ENCODE assay signal across 28 cellular contexts in genomic region chr14:96307434-96307833, GRCh38. TPM values are rescaled to one million over a fixed set of nuclear protein-coding genes. Genes with fewer than 3 reads are reported as not detected.
A peak's percentile ranks its signal among the peaks of the same experiment; 100 is the strongest.
DNase-seq lines count a peak whose midpoint lies in the region; ATAC-seq, FAIRE-seq and TF ChIP-seq lines count a peak whose summit lies in the region.
"Had no signal": no experiment of that assay in that cellular context is flagged by ENCODE, and none has a peak within 500 bp of the region (broad histone marks: within the 10 kb centered on the region; RNA-seq: fewer than 3 reads in every experiment).

No MANE protein-coding gene starts in this region.

- peaks cover 10% of the 10 kb centered on the region; the same call in 1 of the 2 replicates for H3K36me3 Mint-ChIP-seq in WTC11

- POLR2A ChIA-PET in WTC11 (lab: Charles Lee) = interaction anchor here (0.6 kb wide), 1 partner anchor 577 kb away, joined by 4 read pairs; no protein-coding TSS in a partner anchor

- peak; percentile 6 for DNase-seq in Caki2 (ENCODE audit: low read depth)
- DNase-seq in HuH-7 (ENCODE audit: low spot score) = peak; percentile 35
- DNase-seq in WTC11 (ENCODE audit: low spot score) = no peak
- DNase-seq in kidney tubule cell (ENCODE audit: low spot score) = peak; percentile 43
- DNase-seq in COR-L47 (lab: John Stamatoyannopoulos, UW) = no peak
- no peak for DNase-seq in activated CD4-positive, CD25-positive, alpha-beta regulatory T cell (lab: John Stamatoyannopoulos, UW)
- no peak for DNase-seq in RCC 7860 (ENCODE audit: low spot score)
- DNase-seq: activated CD4-positive, alpha-beta memory T cell treated with anti-CD3 and anti-CD28 coated beads, Interleukin-2, amount 10 ng/mL, durations not matched to agents 7 days and 5 days; activated CD4-positive, alpha-beta T cell treated with anti-CD3 and anti-CD28 coated beads for 1 hour; activated CD8-positive, alpha-beta memory T cell treated with anti-CD3 and anti-CD28 coated beads, Interleukin-2, amount 50 U/mL, for 48 hours; CD4-positive, alpha-beta T cell; effector memory CD8-positive, alpha-beta T cell; esophagus squamous epithelium; hypothalamus; immature natural killer cell; NCI-H1417; NCI-H2029 treated with DMSO at 0.1 percent for 48 hours; NCI-H345; NCI-H82; PC-9; SIG-M5; stimulated activated CD4-positive, alpha-beta T cell treated with anti-CD3 and anti-CD28 coated beads, Interleukin-15, amount 100 ng/mL, for 24 hours; stimulated activated naive B cell treated with anti-CD40 and anti-IgM and Interleukin-4, amounts not matched to agents 10 μg/mL and 1 μg/mL and 100 μg/mL, for 72 hours; T-helper 1 cell; upper lobe of left lung had no signal

- H3K27me3 Mint-ChIP-seq in WTC11 (ENCODE audit: low read depth) = no peaks in the 10 kb centered on the region
- H3K27me3 Mint-ChIP-seq: activated CD4-positive, alpha-beta memory T cell treated with anti-CD3 and anti-CD28 coated beads, Interleukin-2, amount 10 ng/mL, durations not matched to agents 7 days and 5 days; activated naive CD4-positive, alpha-beta T cell treated with anti-CD3 and anti-CD28 coated beads, Interleukin-2, amount 50 U/mL, for 24 hours; CD4-positive, alpha-beta T cell; effector memory CD8-positive, alpha-beta T cell; stimulated activated naive B cell treated with anti-CD40 and anti-IgM and Interleukin-4, amounts not matched to agents 10 μg/mL and 1 μg/mL and 100 μg/mL, for 72 hours had no signal

- FAIRE-seq in RCC 7860 (lab: Jason Lieb, UNC) = no peak
- FAIRE-seq: H54 had no signal

- H3K9me3 Mint-ChIP-seq in WTC11 = no peaks in the 10 kb centered on the region
- H3K9me3 Mint-ChIP-seq: activated CD4-positive, alpha-beta memory T cell treated with anti-CD3 and anti-CD28 coated beads, Interleukin-2, amount 10 ng/mL, durations not matched to agents 7 days and 5 days; activated naive CD4-positive, alpha-beta T cell treated with anti-CD3 and anti-CD28 coated beads, Interleukin-2, amount 50 U/mL, for 24 hours; CD4-positive, alpha-beta T cell; effector memory CD8-positive, alpha-beta T cell; immature natural killer cell; stimulated activated naive B cell treated with anti-CD40 and anti-IgM and Interleukin-4, amounts not matched to agents 10 μg/mL and 1 μg/mL and 100 μg/mL, for 72 hours had no signal

- CTCF ChIA-PET in WTC11 (lab: Charles Lee) = interaction anchor here (0.7 to 2.3 kb wide), 8 partner anchors 16 to 209 kb away, joined by 3 to 14 read pairs (median 4); no protein-coding TSS in a partner anchor

- TF ChIP-seq CTCF in WTC11 (IDR thresholded peaks at IDR 0.05) = no peak

- H3K27ac Mint-ChIP-seq in WTC11 = no peak overlapping the region
- H3K27ac Mint-ChIP-seq: activated CD4-positive, alpha-beta memory T cell treated with anti-CD3 and anti-CD28 coated beads, Interleukin-2, amount 10 ng/mL, durations not matched to agents 7 days and 5 days; activated naive CD4-positive, alpha-beta T cell treated with anti-CD3 and anti-CD28 coated beads, Interleukin-2, amount 50 U/mL, for 24 hours; CD4-positive, alpha-beta T cell; effector memory CD8-positive, alpha-beta T cell; immature natural killer cell; stimulated activated naive B cell treated with anti-CD40 and anti-IgM and Interleukin-4, amounts not matched to agents 10 μg/mL and 1 μg/mL and 100 μg/mL, for 72 hours had no signal

- H3K4me1 Mint-ChIP-seq in WTC11 = no peaks in the 10 kb centered on the region; the same call in 1 of the 2 replicates
- H3K4me1 Mint-ChIP-seq: activated CD4-positive, alpha-beta memory T cell treated with anti-CD3 and anti-CD28 coated beads, Interleukin-2, amount 10 ng/mL, durations not matched to agents 7 days and 5 days; activated naive CD4-positive, alpha-beta T cell treated with anti-CD3 and anti-CD28 coated beads, Interleukin-2, amount 50 U/mL, for 24 hours; immature natural killer cell; stimulated activated naive B cell treated with anti-CD40 and anti-IgM and Interleukin-4, amounts not matched to agents 10 μg/mL and 1 μg/mL and 100 μg/mL, for 72 hours had no signal

- in situ Hi-C loops in Caki2 (cut with HindIII; ENCODE audit: low pct_unique_long_range_greater_than_20kb, low sequenced_read_pairs) = no loop called here

- ATAC-seq in WTC11 = peak; percentile 47
- ATAC-seq: effector memory CD8-positive, alpha-beta T cell; gastroesophageal sphincter; stimulated activated naive B cell treated with anti-CD40 and anti-IgM and Interleukin-4, amounts not matched to agents 10 μg/mL and 1 μg/mL and 100 μg/mL, for 72 hours had no signal

- H3K4me3 Mint-ChIP-seq in WTC11 = no peak overlapping the region
- H3K4me3 Mint-ChIP-seq: activated CD4-positive, alpha-beta memory T cell treated with anti-CD3 and anti-CD28 coated beads, Interleukin-2, amount 10 ng/mL, durations not matched to agents 7 days and 5 days; activated naive CD4-positive, alpha-beta T cell treated with anti-CD3 and anti-CD28 coated beads, Interleukin-2, amount 50 U/mL, for 24 hours; CD4-positive, alpha-beta T cell; effector memory CD8-positive, alpha-beta T cell; immature natural killer cell; stimulated activated naive B cell treated with anti-CD40 and anti-IgM and Interleukin-4, amounts not matched to agents 10 μg/mL and 1 μg/mL and 100 μg/mL, for 72 hours had no signal

TF ChIP-seq in WTC11, 78 proteins besides CTCF, POLR2A, EP300 and RAD21:
- TF ChIP-seq FOXJ3 (CRISPR knock-in tag; IDR thresholded peaks at IDR 0.05; ENCODE audit: borderline replicate concordance) (no peak), IRF2 (CRISPR knock-in tag; IDR thresholded peaks at IDR 0.05; ENCODE audit: borderline replicate concordance, low read depth) (no peak), CREM (CRISPR knock-in tag; IDR thresholded peaks at IDR 0.05) (no peak), JUN (CRISPR knock-in tag; IDR thresholded peaks at IDR 0.05) (no peak), JAZF1 (CRISPR knock-in tag; IDR thresholded peaks at IDR 0.05) (no peak), NR3C1 (CRISPR knock-in tag; conservative IDR thresholded peaks at IDR 0.05; ENCODE audit: low read depth) (no peak)
TF ChIP-seq in WTC11: peak in this region for 0.

RNA-seq across cellular contexts. Expression of gene BDKRB1, which starts 51.4 kb away (rescaled TPM):
- not detected in 2 replicates for total RNA-seq in Caki2 (2014; rRNA removed; shearing (Covaris generic); ENCODE audit: low replicate concordance)
- 0.11 to 0.27 TPM in 2 of 3 replicates, not detected in the other for total RNA-seq in WTC11 (2021)
- total RNA-seq: activated CD4-positive, alpha-beta memory T cell treated with anti-CD3 and anti-CD28 coated beads, Interleukin-2, amount 10 ng/mL, durations not matched to agents 7 days and 5 days; CD4-positive, alpha-beta T cell; PC-9 had no signal

RNA-seq across cellular contexts. Expression of gene ATG2B, which starts 55.7 kb away (rescaled TPM):
- total RNA-seq in Caki2 (2014; rRNA removed; shearing (Covaris generic); ENCODE audit: low replicate concordance) = 1.2 and 1.6 TPM in 2 replicates
- total RNA-seq in WTC11 (2021) = 10.0 to 10.3 TPM (median 10.3 TPM) in 3 replicates

RNA-seq across cellular contexts. Expression of gene GSKIP, which starts 55.9 kb away (rescaled TPM):
- 21.9 and 26.8 TPM in 2 replicates for total RNA-seq in Caki2 (2014; rRNA removed; shearing (Covaris generic); ENCODE audit: low replicate concordance)
- total RNA-seq in WTC11 (2021) = 41.4 to 43.9 TPM (median 43.0 TPM) in 3 replicates

Comparison
In these comparisons a context has a peak if more than half of its experiments do, and no peak if none do; other contexts are left out.
1. DNase-seq: peak in Caki2 (single experiment), HuH-7 (single experiment) and kidney tubule cell (single experiment); none in WTC11 (single experiment), COR-L47 (single experiment), activated CD4-positive, CD25-positive, alpha-beta regulatory T cell (0 of 4) and RCC 7860 (single experiment).